Comparison of ENCODE assay signal across 8 cellular contexts in the genomic region with DNA sequence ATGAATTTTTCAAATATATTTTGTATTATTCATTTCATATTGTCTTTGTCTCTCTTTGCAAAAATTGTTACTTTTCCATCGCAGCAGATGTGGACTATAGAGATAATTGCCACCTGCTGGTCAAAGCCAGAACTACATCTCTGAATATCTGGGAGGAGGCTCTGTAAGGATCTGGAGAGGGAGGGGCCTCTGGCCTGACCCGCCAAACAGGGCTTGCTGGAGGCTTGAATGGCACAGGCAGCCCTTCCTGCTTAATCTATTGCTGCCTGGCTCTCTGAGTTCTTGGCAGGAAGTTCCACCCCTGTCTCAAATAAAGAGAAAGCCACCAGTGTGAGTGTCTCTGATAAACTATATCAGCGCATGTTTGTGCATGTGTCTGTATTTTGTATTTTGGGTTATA.
DNase-seq lines count a peak whose midpoint lies in the region; ATAC-seq and TF ChIP-seq lines count a peak whose summit lies in the region.

No MANE protein-coding gene starts in this region.

- H3K9ac ChIP-seq in adipocyte (ENCODE audit: low read length): peak overlapping the region; percentile 68

- ATAC-seq in GM18499 (IDR thresholded peaks at IDR 0.05; ENCODE audit: insufficient read depth, unreplicated experiment) (peak; percentile 94), HG02885 (IDR thresholded peaks at IDR 0.05; ENCODE audit: poor library complexity, unreplicated experiment) (peak; percentile 99), heart right ventricle (peak; percentile 97 to 100 (median 100))

- H3K9me3 ChIP-seq in adipocyte (ENCODE audit: control insufficient read depth, low read length) (no peaks in the 10 kb centered on the region), heart right ventricle (no peaks in the 10 kb centered on the region)

- no peak overlapping the region for H3K27ac ChIP-seq in heart right ventricle

- intact Hi-C loops in heart right ventricle (cut with DNase I): loop anchor here in 8 of 10 donors (2.0 to 10.0 kb wide), 6 partner anchors 142 to 385 kb away; a partner anchor contains a TSS

- H3K4me1 ChIP-seq in adipocyte (ENCODE audit: control insufficient read depth, insufficient read depth, low read length): no peaks in the 10 kb centered on the region
- H3K4me1 ChIP-seq in heart right ventricle: no peaks in the 10 kb centered on the region

- H3K36me3 ChIP-seq in adipocyte (ENCODE audit: control insufficient read depth, insufficient read depth, low read length, severe bottlenecking) (no peaks in the 10 kb centered on the region), heart right ventricle (no peaks in the 10 kb centered on the region)

- WGBS in heart right ventricle, 2 donors: 0 to 1% methylated on average over 3 of the region's 3 CpGs

- DNase-seq in NCI-H146 treated with DMSO at 0.1 percent for 48 hours (lab: John Stamatoyannopoulos, UW; ENCODE audit: unreplicated experiment): peak; percentile 57
- peak; percentile 28 to 81 (median 69) for DNase-seq in T-helper 1 cell
- peak; percentile 93 for DNase-seq in adipocyte (ENCODE audit: low read depth)
- DNase-seq in heart right ventricle: peak; percentile 67 to 90
- peak; percentile 85 for DNase-seq in putamen (ENCODE audit: low spot score)
- no peak for DNase-seq in GF-D8 (lab: John Stamatoyannopoulos, UW)

- H3K27me3 ChIP-seq in adipocyte (replicated peaks; ENCODE audit: control insufficient read depth, insufficient read depth, low read length) (peaks cover 5% of the 10 kb centered on the region), heart right ventricle (peaks cover 0 to 13% (median 0%) of the 10 kb centered on the region in 7 donors)

- peak; percentile 46 to 83 (median 71) for TF ChIP-seq CTCF in heart right ventricle (IDR thresholded peaks at IDR 0.05)

- H3K4me3 ChIP-seq in adipocyte (ENCODE audit: low read length) (peak overlapping the region; percentile 68), heart right ventricle (peak overlapping the region in 6 of 10 donors; percentile 22 to 38 (median 30))
